Comparison of ENCODE assay signal across 1 cellular context in genomic region chr16:29765167-29766032, GRCh38.
TF ChIP-seq lines count a peak whose summit lies in the region.

No MANE protein-coding gene starts in this region.

TF ChIP-seq in HEK293, 187 proteins besides CTCF, POLR2A, EP300 and RAD21 (continued from another document):
- no peak for TF ChIP-seq ZNF221 (tag by site-specific recombination; IDR thresholded peaks at IDR 0.05; ENCODE audit: borderline replicate concordance)
- peak; percentile 99 for TF ChIP-seq ZNF664 (tag by site-specific recombination; IDR thresholded peaks at IDR 0.05)
- no peak for TF ChIP-seq BCL11B (tag by site-specific recombination; IDR thresholded peaks at IDR 0.05; ENCODE audit: low read depth)
- no peak for TF ChIP-seq ZFP37 (tag by site-specific recombination; IDR thresholded peaks at IDR 0.05)
- TF ChIP-seq ZBTB6 (tag by site-specific recombination; IDR thresholded peaks at IDR 0.05): no peak
- no peak for TF ChIP-seq ZNF146 (tag by site-specific recombination; IDR thresholded peaks at IDR 0.05)
- TF ChIP-seq ZNF645 (tag by site-specific recombination; IDR thresholded peaks at IDR 0.05): no peak
- TF ChIP-seq, protein P1, sequence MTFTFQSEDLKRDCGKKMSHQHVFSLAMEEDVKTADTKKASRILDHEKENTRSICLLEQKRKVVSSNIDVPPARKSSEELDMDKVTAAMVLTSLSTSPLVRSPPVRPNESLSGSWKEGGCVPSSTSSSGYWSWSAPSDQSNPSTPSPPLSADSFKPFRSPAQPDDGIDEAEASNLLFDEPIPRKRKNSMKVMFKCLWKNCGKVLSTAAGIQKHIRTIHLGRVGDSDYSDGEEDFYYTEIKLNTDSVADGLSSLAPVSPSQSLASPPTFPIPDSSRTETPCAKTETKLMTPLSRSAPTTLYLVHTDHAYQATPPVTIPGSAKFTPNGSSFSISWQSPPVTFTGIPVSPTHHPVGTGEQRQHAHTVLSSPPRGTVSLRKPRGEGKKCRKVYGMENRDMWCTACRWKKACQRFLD (tag by site-specific recombination; IDR thresholded peaks at IDR 0.05): no peak
- TF ChIP-seq ZNF23 (tag by site-specific recombination; IDR thresholded peaks at IDR 0.05; ENCODE audit: borderline replicate concordance): no peak
- TF ChIP-seq ZBTB20 (tag by site-specific recombination; IDR thresholded peaks at IDR 0.05): no peak
- TF ChIP-seq PATZ1 (tag by site-specific recombination; IDR thresholded peaks at IDR 0.05): no peak
- no peak for TF ChIP-seq ZNF530 (tag by site-specific recombination; IDR thresholded peaks at IDR 0.05; ENCODE audit: low read depth)
